18 cellular contexts compared by ENCODE assay signal in genomic region chr10:70893227-70894006, GRCh38. TPM values are rescaled to one million over a fixed set of nuclear protein-coding genes. Genes with fewer than 3 reads are reported as not detected.
DNase-seq lines count a peak whose midpoint lies in the region; ATAC-seq and TF ChIP-seq lines count a peak whose summit lies in the region.
"Had no signal": no experiment of that assay in that cellular context is flagged by ENCODE, and none has a peak within 500 bp of the region (broad histone marks: within the 10 kb centered on the region; RNA-seq: fewer than 3 reads in every experiment).

No MANE protein-coding gene starts in this region.

- H4K91ac ChIP-seq in H9 (ENCODE audit: insufficient read length, low read depth, low read length), result no peak overlapping the region

- no peak overlapping the region for H2BK5ac ChIP-seq in H9 (ENCODE audit: insufficient read length, low read length)

- TF ChIP-seq CTCF in H9 (conservative IDR thresholded peaks at IDR 0.05) (no peak), coronary artery (IDR thresholded peaks at IDR 0.05) (no peak), progenitor cell of endocrine pancreas (IDR thresholded peaks at IDR 0.05; ENCODE audit: unreplicated experiment) (peak; percentile 30)

- H3K27ac ChIP-seq in H9 (ENCODE audit: insufficient read length, low read depth, low read length) (no peak overlapping the region), coronary artery (no peak overlapping the region)
- H3K27ac ChIP-seq: HL-60 had no signal

- peaks cover 11% of the 10 kb centered on the region for H3K4me1 Mint-ChIP-seq in activated naive CD4-positive, alpha-beta T cell treated with anti-CD3 and anti-CD28 coated beads, Interleukin-2, amount 10 ng/mL, durations not matched to agents 7 days and 5 days
- H3K4me1 Mint-ChIP-seq in H9 (peaks cover 38 to 40% of the 10 kb centered on the region in 2 experiments), progenitor cell of endocrine pancreas (ENCODE audit: low read depth) (peaks cover 15% of the 10 kb centered on the region)

- no peak for ATAC-seq in esophagus mucosa
- ATAC-seq: GM23338, Panc1 had no signal

- H2BK120ac ChIP-seq in H9 (ENCODE audit: low read depth, low read length, poor library complexity, severe bottlenecking), result no peak overlapping the region

- no peak overlapping the region for H3T11ph ChIP-seq in H9 (ENCODE audit: low read length)

- no peak overlapping the region for H2BK20ac ChIP-seq in H9 (ENCODE audit: low read depth, low read length, poor library complexity, severe bottlenecking)

- H3K56ac ChIP-seq in H9 (ENCODE audit: insufficient read length, low read depth, low read length), result no peak overlapping the region

- peaks cover 15% of the 10 kb centered on the region; the same call in 1 of the 2 replicates for H3K4me1 ChIP-seq in H9 (ENCODE audit: insufficient read depth, low read length)

- no peak overlapping the region for H3K14ac ChIP-seq in H9 (ENCODE audit: insufficient read depth, low read length)

- no peaks in the 10 kb centered on the region for H3K23me2 ChIP-seq in H9 (ENCODE audit: insufficient read length, low read depth, low read length, poor library complexity, severe bottlenecking)

- no peak overlapping the region for H2BK12ac ChIP-seq in H9 (ENCODE audit: insufficient read length, low read depth, low read length)

- H3K27me3 Mint-ChIP-seq in activated naive CD4-positive, alpha-beta T cell treated with anti-CD3 and anti-CD28 coated beads, Interleukin-2, amount 10 ng/mL, durations not matched to agents 7 days and 5 days, result peaks cover 6% of the 10 kb centered on the region
- H3K27me3 Mint-ChIP-seq in H9 (ENCODE audit: low read depth) (peaks cover 2% of the 10 kb centered on the region; the same call in 1 of the 2 replicates), progenitor cell of endocrine pancreas (no peaks in the 10 kb centered on the region)

- CTCF ChIA-PET in activated naive CD4-positive, alpha-beta T cell treated with anti-CD3 and anti-CD28 coated beads, Interleukin-2, amount 10 ng/mL, durations not matched to agents 7 days and 5 days (lab: Charles Lee), result no interaction called here

- no peak overlapping the region for H3K4ac ChIP-seq in H9 (ENCODE audit: low read depth, low read length)

- no peak overlapping the region for H3K4me2 ChIP-seq in H9 (ENCODE audit: insufficient read depth, insufficient read length, low read length)
- H3K4me2 ChIP-seq: GM23338 had no signal

- H3K4me3 ChIP-seq in coronary artery, result no peak overlapping the region
- H3K4me3 ChIP-seq: GM23338 had no signal

- no peak overlapping the region for H3K18ac ChIP-seq in H9 (ENCODE audit: insufficient read length, low read depth, low read length)

- H3K36me3 Mint-ChIP-seq in activated naive CD4-positive, alpha-beta T cell treated with anti-CD3 and anti-CD28 coated beads, Interleukin-2, amount 10 ng/mL, durations not matched to agents 7 days and 5 days, result no peaks in the 10 kb centered on the region
- H3K36me3 Mint-ChIP-seq in H9 (ENCODE audit: insufficient read depth in 1 of 3, low read depth in 3 of 3) (peaks cover 0 to 5% (median 0%) of the 10 kb centered on the region in 3 experiments; a peak in 2 of 7 replicates), progenitor cell of endocrine pancreas (ENCODE audit: insufficient read depth) (no peaks in the 10 kb centered on the region)
- H3K36me3 Mint-ChIP-seq: CD14-positive monocyte had no signal

- no peak overlapping the region for H3K23ac ChIP-seq in H9 (ENCODE audit: insufficient read length, low read depth, low read length)

- H3K9me3 ChIP-seq in H9 (ENCODE audit: control insufficient read depth, low read depth, low read length), result no peaks in the 10 kb centered on the region
- H3K9me3 ChIP-seq: Caco-2 had no signal

- H3K9me3 Mint-ChIP-seq in activated naive CD4-positive, alpha-beta T cell treated with anti-CD3 and anti-CD28 coated beads, Interleukin-2, amount 10 ng/mL, durations not matched to agents 7 days and 5 days, result no peaks in the 10 kb centered on the region
- H3K9me3 Mint-ChIP-seq in H9 (peaks cover 0 to 3% of the 10 kb centered on the region in 2 experiments; a peak in 2 of 5 replicates), progenitor cell of endocrine pancreas (ENCODE audit: low read depth) (peaks cover 4% of the 10 kb centered on the region)

- peak; percentile 33 for DNase-seq in activated naive CD4-positive, alpha-beta T cell treated with anti-CD3 and anti-CD28 coated beads, Interleukin-2, amount 10 ng/mL, durations not matched to agents 7 days and 5 days
- DNase-seq in activated naive CD4-positive, alpha-beta T cell (lab: John Stamatoyannopoulos, UW), result no peak
- DNase-seq in H9, result no peak
- DNase-seq in coronary artery (ENCODE audit: low spot score), result peak; percentile 38
- no peak for DNase-seq in progenitor cell of endocrine pancreas (ENCODE audit: low spot score, unreplicated experiment)
- DNase-seq in NCI-H510A treated with DMSO at 0.1 percent for 48 hours (lab: John Stamatoyannopoulos, UW), result no peak
- DNase-seq in activated gamma-delta T cell (lab: John Stamatoyannopoulos, UW), result no peak
- DNase-seq: Caco-2, KG1, NCI-H1048, NCI-H1694 treated with DMSO at 0.1 percent for 48 hours, NCI-H82, Right ventricle myocardium superior had no signal

- no peak overlapping the region for H2BK15ac ChIP-seq in H9 (ENCODE audit: low read depth, low read length)

- H3K27ac Mint-ChIP-seq in activated naive CD4-positive, alpha-beta T cell treated with anti-CD3 and anti-CD28 coated beads, Interleukin-2, amount 10 ng/mL, durations not matched to agents 7 days and 5 days, result no peak overlapping the region
- H3K27ac Mint-ChIP-seq in H9 (peak overlapping the region in 2 of 3 experiments; percentile 0 to 18; a peak in 3 of 7 replicates), progenitor cell of endocrine pancreas (no peak overlapping the region)
- H3K27ac Mint-ChIP-seq: CD14-positive monocyte, GM23338 had no signal

- no peak overlapping the region for H3K4me3 Mint-ChIP-seq in activated naive CD4-positive, alpha-beta T cell treated with anti-CD3 and anti-CD28 coated beads, Interleukin-2, amount 10 ng/mL, durations not matched to agents 7 days and 5 days
- no peak overlapping the region for H3K4me3 Mint-ChIP-seq in H9
- no peak overlapping the region for H3K4me3 Mint-ChIP-seq in progenitor cell of endocrine pancreas (ENCODE audit: low read depth)
- H3K4me3 Mint-ChIP-seq: CD14-positive monocyte, GM23338 had no signal

- no peak overlapping the region for H4K8ac ChIP-seq in H9 (replicated peaks; ENCODE audit: insufficient read length, low read depth, low read length)

- no peak overlapping the region for H2AK5ac ChIP-seq in H9 (ENCODE audit: insufficient read length, low read length)

- H4K5ac ChIP-seq in H9 (ENCODE audit: insufficient read length, low read depth, low read length), result no peak overlapping the region

- no peaks in the 10 kb centered on the region for H3K79me1 ChIP-seq in H9 (ENCODE audit: insufficient read depth, low read depth, low read length, poor library complexity, severe bottlenecking)

- no peaks in the 10 kb centered on the region for H4K20me1 ChIP-seq in H9 (ENCODE audit: control insufficient read depth, insufficient read depth, insufficient read length)

- WGBS in H9 (ENCODE audit: extremely low coverage, insufficient read length, low lambda C conversion rate), result no CpG with 5 or more reads among the region's 10 CpGs

- no peak overlapping the region for H3K9ac ChIP-seq in H9 (ENCODE audit: extremely low read depth, insufficient read length, low read length)

- H3K27me3 ChIP-seq in H9 (ENCODE audit: insufficient read depth, low read length), result no peaks in the 10 kb centered on the region

- H2AFZ ChIP-seq in H9 (ENCODE audit: low read length), result no peak overlapping the region
- H2AFZ ChIP-seq: GM23338 had no signal

- H3K79me2 ChIP-seq in H9 (ENCODE audit: insufficient read depth, low read length), result no peaks in the 10 kb centered on the region

RNA-seq across cellular contexts. Expression of gene PCBD1, which starts 5.1 kb away (rescaled TPM):
- total RNA-seq in H9 (2021) (39.1 and 39.7 TPM in 2 replicates), progenitor cell of endocrine pancreas (147 and 162 TPM in 2 replicates), esophagus mucosa (45.8 TPM)

Comparison
In these comparisons a context has a peak if more than half of its experiments do, and no peak if none do; other contexts are left out.
1. DNase-seq: peak in activated naive CD4-positive, alpha-beta T cell treated with anti-CD3 and anti-CD28 coated beads, Interleukin-2, amount 10 ng/mL, durations not matched to agents 7 days and 5 days (single experiment) and coronary artery (single experiment); none in activated naive CD4-positive, alpha-beta T cell (0 of 4), H9 (single experiment), progenitor cell of endocrine pancreas (single experiment), NCI-H510A treated with DMSO at 0.1 percent for 48 hours (single experiment) and activated gamma-delta T cell (single experiment).
2. H3K27ac Mint-ChIP-seq: peak in H9 (2 of 3); none in activated naive CD4-positive, alpha-beta T cell treated with anti-CD3 and anti-CD28 coated beads, Interleukin-2, amount 10 ng/mL, durations not matched to agents 7 days and 5 days (single experiment) and progenitor cell of endocrine pancreas (single experiment).